11 cellular contexts compared by ENCODE assay signal in genomic region chr3:152314677-152315353, GRCh38. TPM values are rescaled to one million over a fixed set of nuclear protein-coding genes. Genes with fewer than 3 reads are reported as not detected.
DNase-seq lines count a peak whose midpoint lies in the region; ATAC-seq, FAIRE-seq and TF ChIP-seq lines count a peak whose summit lies in the region.
"Had no signal": no experiment of that assay in that cellular context is flagged by ENCODE, and none has a peak within 500 bp of the region (broad histone marks: within the 10 kb centered on the region; RNA-seq: fewer than 3 reads in every experiment).

No MANE protein-coding gene starts in this region.

- H3K4me1 ChIP-seq in KMS-11 (ENCODE audit: low read depth, poor library complexity, severe bottlenecking) (peaks cover 91% of the 10 kb centered on the region), endothelial cell of umbilical vein (ENCODE audit: control insufficient read depth, extremely low read depth, insufficient read depth, low read length) (peaks cover 61% of the 10 kb centered on the region), neural progenitor cell (no peaks in the 10 kb centered on the region)

- dilution Hi-C loops in endothelial cell of umbilical vein (cut with MboI; ENCODE audit: extremely low pct_ligation_motif_present, low sequenced_read_pairs) = no loop called here

- no peaks in the 10 kb centered on the region for H3F3A ChIP-seq in neural progenitor cell (ENCODE audit: low read depth)

- peaks cover 2% of the 10 kb centered on the region for H3K9me3 Mint-ChIP-seq in CD4-positive, alpha-beta T cell
- H3K9me3 Mint-ChIP-seq in neural progenitor cell = no peaks in the 10 kb centered on the region

- H3K4me2 ChIP-seq in KMS-11 (0 out of 2 replicates have a peak overlapping the region, but pooled peaks have one; percentile 17), endothelial cell of umbilical vein (ENCODE audit: insufficient read depth, low read length) (peak overlapping the region; percentile 72), neural progenitor cell (no peak overlapping the region)
- H3K4me2 ChIP-seq: PC-9 had no signal

- no peak for ATAC-seq in CD4-positive, alpha-beta T cell (ENCODE audit: poor library complexity)
- no peak for ATAC-seq in GM18861 (IDR thresholded peaks at IDR 0.05; ENCODE audit: unreplicated experiment)

- no peak overlapping the region for H3K9ac ChIP-seq in KMS-11
- peak overlapping the region; percentile 41 for H3K9ac ChIP-seq in endothelial cell of umbilical vein (replicated peaks; ENCODE audit: extremely low read depth, insufficient read depth, low read length)
- H3K9ac ChIP-seq in neural progenitor cell = no peak overlapping the region

- peak overlapping the region; percentile 91 for H3K27ac Mint-ChIP-seq in CD4-positive, alpha-beta T cell
- H3K27ac Mint-ChIP-seq in neural progenitor cell = peak overlapping the region; percentile 5

- H3K27ac ChIP-seq in CD4-positive, alpha-beta T cell (ENCODE audit: low read depth, low read length) = no peak overlapping the region
- H3K27ac ChIP-seq in KMS-11 = peak overlapping the region; percentile 4; the same call in 1 of the 2 replicates
- peak overlapping the region; percentile 83 for H3K27ac ChIP-seq in endothelial cell of umbilical vein (ENCODE audit: insufficient read depth, low read depth, low read length)
- no peak overlapping the region for H3K27ac ChIP-seq in neural progenitor cell
- H3K27ac ChIP-seq: ovary, PC-9 had no signal

- no peaks in the 10 kb centered on the region for H3K9me1 ChIP-seq in endothelial cell of umbilical vein (replicated peaks; ENCODE audit: control insufficient read depth, extremely low read depth, insufficient read depth, low read length)

- H4K20me1 ChIP-seq in KMS-11 (ENCODE audit: insufficient read depth) (peaks cover 73% of the 10 kb centered on the region), endothelial cell of umbilical vein (replicated peaks; ENCODE audit: control insufficient read depth, extremely low read depth, insufficient read depth, low read length) (no peaks in the 10 kb centered on the region), neural progenitor cell (ENCODE audit: low read depth) (no peaks in the 10 kb centered on the region)

- H3K36me3 ChIP-seq in KMS-11 (ENCODE audit: insufficient read depth) (0 out of 2 replicates have a peak, but pooled peaks cover 5% of the 10 kb centered on the region), endothelial cell of umbilical vein (ENCODE audit: control insufficient read depth in 2 of 2, extremely low read depth in 1 of 2, insufficient read depth in 2 of 2, low read length in 2 of 2) (peaks cover 0 to 6% of the 10 kb centered on the region in 2 experiments), neural progenitor cell (no peaks in the 10 kb centered on the region)
- H3K36me3 ChIP-seq: ovary had no signal

- no peaks in the 10 kb centered on the region for H3K9me3 ChIP-seq in CD4-positive, alpha-beta T cell (ENCODE audit: control insufficient read depth, low read length)
- no peaks in the 10 kb centered on the region for H3K9me3 ChIP-seq in endothelial cell of umbilical vein (replicated peaks; ENCODE audit: control insufficient read depth, insufficient read depth, low read length)
- no peaks in the 10 kb centered on the region for H3K9me3 ChIP-seq in neural progenitor cell (ENCODE audit: low read depth)
- H3K9me3 ChIP-seq: ovary had no signal

- H3K79me2 ChIP-seq in KMS-11 (ENCODE audit: insufficient read depth, low read depth) (peaks cover 100% of the 10 kb centered on the region), endothelial cell of umbilical vein (ENCODE audit: control insufficient read depth, insufficient read depth, low read length) (peaks cover 84% of the 10 kb centered on the region), neural progenitor cell (ENCODE audit: low read depth) (no peaks in the 10 kb centered on the region)

- H3K4me1 Mint-ChIP-seq in CD4-positive, alpha-beta T cell (ENCODE audit: low read depth) = peaks cover 85% of the 10 kb centered on the region
- peaks cover 12% of the 10 kb centered on the region for H3K4me1 Mint-ChIP-seq in neural progenitor cell

- intact Hi-C loops in CD4-positive, alpha-beta T cell (cut with DNase I, micrococcal nuclease) = no loop called here
- intact Hi-C loops in endothelial cell of umbilical vein (cut with micrococcal nuclease) = loop anchor here (5.0 kb wide), 1 partner anchor 338 kb away; no protein-coding TSS in a partner anchor

- no TSS peak for BruUV-seq in endothelial cell of umbilical vein (replicated peaks; lab: Mats Ljungman, UMichigan)

- H2AFZ ChIP-seq in KMS-11 (ENCODE audit: low read depth) (no peak overlapping the region), endothelial cell of umbilical vein (ENCODE audit: low read depth, low read length) (no peak overlapping the region), neural progenitor cell (replicated peaks) (no peak overlapping the region)
- H2AFZ ChIP-seq: PC-9 had no signal

- CTCF ChIA-PET in CD4-positive, alpha-beta T cell (lab: Charles Lee) = interaction anchor here (1.1 kb wide), 1 partner anchor 243 kb away, joined by 3 read pairs; no protein-coding TSS in a partner anchor
- CTCF ChIA-PET in endothelial cell of umbilical vein (lab: Charles Lee) = interaction anchor here (0.7 to 1.9 kb wide), 6 partner anchors 9 to 23 kb away, joined by 3 to 7 read pairs (median 3); no protein-coding TSS in a partner anchor

- peak overlapping the region; percentile 78 for H3K4me3 Mint-ChIP-seq in CD4-positive, alpha-beta T cell
- no peak overlapping the region for H3K4me3 Mint-ChIP-seq in neural progenitor cell

- FAIRE-seq in endothelial cell of umbilical vein (lab: Jason Lieb, UNC) = no peak

- no peaks in the 10 kb centered on the region for H3K27me3 Mint-ChIP-seq in CD4-positive, alpha-beta T cell
- no peaks in the 10 kb centered on the region for H3K27me3 Mint-ChIP-seq in neural progenitor cell (ENCODE audit: insufficient read depth, low read depth)

- POLR2A ChIA-PET in CD4-positive, alpha-beta T cell (lab: Charles Lee) = interaction anchor here (0.8 to 1.0 kb wide), 2 partner anchors 9 kb away, joined by 3 to 4 read pairs; no protein-coding TSS in a partner anchor
- POLR2A ChIA-PET in endothelial cell of umbilical vein (lab: Charles Lee) = interaction anchor here (0.6 kb wide), 1 partner anchor 1892 kb away, joined by 3 read pairs; no protein-coding TSS in a partner anchor

- H3K27me3 ChIP-seq in CD4-positive, alpha-beta T cell (ENCODE audit: control insufficient read depth, insufficient read depth, low read length) = no peaks in the 10 kb centered on the region
- no peaks in the 10 kb centered on the region for H3K27me3 ChIP-seq in KMS-11 (ENCODE audit: insufficient read depth, low read depth)
- no peaks in the 10 kb centered on the region for H3K27me3 ChIP-seq in endothelial cell of umbilical vein (ENCODE audit: control insufficient read depth in 2 of 2, insufficient read depth in 2 of 2, low read length in 2 of 2)
- H3K27me3 ChIP-seq in neural progenitor cell = no peaks in the 10 kb centered on the region
- H3K27me3 ChIP-seq: ovary had no signal

- TF ChIP-seq CTCF in CD4-positive, alpha-beta T cell (IDR thresholded peaks at IDR 0.05) = no peak
- TF ChIP-seq CTCF in KMS-11 (conservative IDR thresholded peaks at IDR 0.05; ENCODE audit: low read depth, low read length) = no peak
- no peak for TF ChIP-seq CTCF in endothelial cell of umbilical vein (IDR thresholded peaks at IDR 0.05; ENCODE audit: extremely low read depth in 1 of 2, insufficient read depth in 1 of 2, low read depth in 1 of 2, low read length in 2 of 2)
- no peak for TF ChIP-seq CTCF in neural progenitor cell (IDR thresholded peaks at IDR 0.05)

- DNase-seq in CD4-positive, alpha-beta T cell = no peak
- DNase-seq in endothelial cell of umbilical vein (ENCODE audit: low read depth, low spot score) (peak; percentile 57), neural progenitor cell (ENCODE audit: low spot score) (no peak), hippocampal formation (lab: John Stamatoyannopoulos, UW) (no peak), NCI-H446 (lab: John Stamatoyannopoulos, UW) (no peak)
- DNase-seq in stimulated activated CD4-positive, alpha-beta T cell treated with anti-CD3 and anti-CD28 coated beads, Interleukin-4, amount 100 ng/mL, for 24 hours = no peak
- DNase-seq: NCI-H1092 treated with DMSO at 0.1 percent for 48 hours, ovary had no signal

- no peak overlapping the region for H3K4me3 ChIP-seq in KMS-11 (IDR thresholded peaks at IDR 0.05; ENCODE audit: insufficient read depth, low read depth, low read length)
- no peak overlapping the region for H3K4me3 ChIP-seq in endothelial cell of umbilical vein (replicated peaks in 1 of 3; ENCODE audit: insufficient read depth in 1 of 3, low read depth in 1 of 3, low read length in 3 of 3)
- H3K4me3 ChIP-seq in neural progenitor cell = no peak overlapping the region
- H3K4me3 ChIP-seq: ovary, PC-9 had no signal

- peaks cover 83% of the 10 kb centered on the region for H3K36me3 Mint-ChIP-seq in CD4-positive, alpha-beta T cell (ENCODE audit: low read depth)
- H3K36me3 Mint-ChIP-seq in neural progenitor cell = peaks cover 16% of the 10 kb centered on the region

- no peak for TF ChIP-seq POLR2A in endothelial cell of umbilical vein (IDR thresholded peaks at IDR 0.05; ENCODE audit: low read depth, low read length)

TF ChIP-seq in endothelial cell of umbilical vein, 7 proteins besides CTCF, POLR2A, EP300 and RAD21:
- TF ChIP-seq EZH2 (IDR thresholded peaks at IDR 0.05; ENCODE audit: borderline replicate concordance, low read depth, low read length, severe bottlenecking) = no peak

RNA-seq across cellular contexts. Expression of gene MBNL1, which starts 46.1 kb away (rescaled TPM):
- total RNA-seq in CD4-positive, alpha-beta T cell = 100 to 1,000 TPM; 551 to 561 TPM
- 362 and 385 TPM in 2 replicates for total RNA-seq in endothelial cell of umbilical vein
- polyA plus RNA-seq in endothelial cell of umbilical vein = 151 and 179 TPM in 2 replicates
- polyA plus RNA-seq in endothelial cell of umbilical vein (2011; cell fraction: cytosol; rRNA removed) = 158 and 192 TPM in 2 replicates
- 245 and 296 TPM in 2 replicates for polyA plus RNA-seq in endothelial cell of umbilical vein (2011; cell fraction: nucleus; rRNA removed)
- 100 and 148 TPM in 2 replicates for polyA plus RNA-seq in endothelial cell of umbilical vein (2012)
- polyA minus RNA-seq in endothelial cell of umbilical vein = 604 and 704 TPM in 2 replicates
- polyA minus RNA-seq in endothelial cell of umbilical vein (2011; cell fraction: cytosol; rRNA and poly(A)+ RNA removed) = 107 TPM
- 897 and 1,083 TPM in 2 replicates for polyA minus RNA-seq in endothelial cell of umbilical vein (2011; cell fraction: nucleus; rRNA and poly(A)+ RNA removed)
- 9.8 and 14.7 TPM in 2 replicates for total RNA-seq in neural progenitor cell (ENCODE audit: low replicate concordance)

Comparison
In these comparisons a context has a peak if more than half of its experiments do, and no peak if none do; other contexts are left out.
1. H3K27ac ChIP-seq: peak in KMS-11 (single experiment) and endothelial cell of umbilical vein (single experiment); none in CD4-positive, alpha-beta T cell (single experiment) and neural progenitor cell (single experiment).
2. RNA of gene MBNL1, which starts 46.1 kb away (total RNA-seq): 551 to 561 TPM in CD4-positive, alpha-beta T cell and 362 to 385 TPM in endothelial cell of umbilical vein; 9.8 to 14.7 TPM in neural progenitor cell; every median in the first group is over 10 times any median in the second.